21 cellular contexts compared by ENCODE assay signal in the genomic region with DNA sequence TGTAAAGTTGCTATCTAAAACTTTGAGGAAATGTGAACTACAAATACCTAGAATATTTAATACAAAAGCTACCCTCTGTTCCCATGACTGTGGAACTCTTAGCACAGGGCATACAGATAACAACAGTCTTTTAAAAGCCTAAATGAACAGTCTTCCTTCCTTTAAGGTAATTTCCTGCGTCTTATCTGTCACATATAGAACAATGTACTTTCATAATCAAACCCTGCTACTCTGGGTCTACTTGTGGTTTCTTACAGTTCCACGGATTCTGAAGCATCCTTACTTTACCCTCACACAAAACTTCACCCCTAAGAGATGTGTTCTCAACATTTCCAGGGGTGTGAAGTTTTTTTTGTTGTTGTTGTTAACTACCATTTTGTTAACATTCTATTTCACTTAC. TPM values are rescaled to one million over a fixed set of nuclear protein-coding genes. Genes with fewer than 3 reads are reported as not detected.
DNase-seq lines count a peak whose midpoint lies in the region; ATAC-seq and TF ChIP-seq lines count a peak whose summit lies in the region.
"Had no signal": no experiment of that assay in that cellular context is flagged by ENCODE, and none has a peak within 500 bp of the region (broad histone marks: within the 10 kb centered on the region; RNA-seq: fewer than 3 reads in every experiment).

No MANE protein-coding gene starts in this region.

- no peak for ATAC-seq in heart right ventricle
- no peak for ATAC-seq in Right ventricle myocardium superior (ENCODE audit: poor library complexity)
- no peak for ATAC-seq in WTC11
- no peak for ATAC-seq in activated T-cell treated with anti-CD3 and anti-CD28 coated beads, Interleukin-2, amount 50 U/mL, for 4 hours
- ATAC-seq: activated CD4-positive, CD25-positive, alpha-beta regulatory T cell treated with anti-CD3 and anti-CD28 coated beads, Interleukin-2, amount 50 U/mL, for 24 hours; natural killer cell; psoas muscle had no signal

- H3K9me3 ChIP-seq in heart right ventricle (no peaks in the 10 kb centered on the region), iPS-18a (ENCODE audit: control insufficient read depth, low read depth, low read length) (no peaks in the 10 kb centered on the region)
- H3K9me3 ChIP-seq: HAP-1, psoas muscle, tibial artery had no signal

- POLR2A ChIA-PET in WTC11 (lab: Charles Lee), result no interaction called here

- peak overlapping the region; percentile 41 for H3K4me3 Mint-ChIP-seq in WTC11
- H3K4me3 Mint-ChIP-seq in type B pancreatic cell, result peak overlapping the region; percentile 69
- no peak overlapping the region for H3K4me3 Mint-ChIP-seq in activated T-cell treated with anti-CD3 and anti-CD28 coated beads, Interleukin-2, amount 50 U/mL, for 4 hours
- H3K4me3 Mint-ChIP-seq: CD4-positive, CD25-positive, alpha-beta regulatory T cell; natural killer cell; T-helper 2 cell treated with Interferon-gamma antibody and Interleukin-4, amounts not matched to agents 5 μg/mL and 100 μg/mL, for 36 hours had no signal

- TF ChIP-seq CTCF in heart right ventricle (IDR thresholded peaks at IDR 0.05), result no peak
- no peak for TF ChIP-seq CTCF in WTC11 (IDR thresholded peaks at IDR 0.05)
- TF ChIP-seq CTCF in type B pancreatic cell (conservative IDR thresholded peaks at IDR 0.05), result no peak

- H3K4me1 Mint-ChIP-seq in WTC11, result peaks cover 47% of the 10 kb centered on the region
- peaks cover 25% of the 10 kb centered on the region for H3K4me1 Mint-ChIP-seq in type B pancreatic cell (ENCODE audit: unreplicated experiment)
- H3K4me1 Mint-ChIP-seq in activated T-cell treated with anti-CD3 and anti-CD28 coated beads, Interleukin-2, amount 50 U/mL, for 4 hours (ENCODE audit: low read depth), result peaks cover 9% of the 10 kb centered on the region

- CTCF ChIA-PET in WTC11 (lab: Charles Lee), result no interaction called here

- 14 to 18% methylated on average over 2 of the region's 2 CpGs for WGBS in heart right ventricle, 2 donors

- H3K27ac ChIP-seq in heart right ventricle (peak overlapping the region; percentile 6 to 94 (median 87)), iPS-18a (ENCODE audit: low read length) (peak overlapping the region; percentile 9)
- H3K27ac ChIP-seq: psoas muscle, tibial artery had no signal

- H3K36me3 ChIP-seq in heart right ventricle, result no peaks in the 10 kb centered on the region
- H3K36me3 ChIP-seq in iPS-18a (ENCODE audit: control insufficient read depth, low read depth, low read length), result no peaks in the 10 kb centered on the region
- H3K36me3 ChIP-seq: HAP-1, tibial artery had no signal

- H3K9me3 Mint-ChIP-seq in WTC11 (no peaks in the 10 kb centered on the region), type B pancreatic cell (no peaks in the 10 kb centered on the region)
- no peaks in the 10 kb centered on the region for H3K9me3 Mint-ChIP-seq in activated T-cell treated with anti-CD3 and anti-CD28 coated beads, Interleukin-2, amount 50 U/mL, for 4 hours
- H3K9me3 Mint-ChIP-seq: natural killer cell; T-helper 2 cell treated with Interferon-gamma antibody and Interleukin-4, amounts not matched to agents 5 μg/mL and 100 μg/mL, for 36 hours had no signal

- H3K36me3 Mint-ChIP-seq in WTC11 (0 out of 2 replicates have a peak, but pooled peaks cover 3% of the 10 kb centered on the region), type B pancreatic cell (peaks cover 21% of the 10 kb centered on the region)
- no peaks in the 10 kb centered on the region for H3K36me3 Mint-ChIP-seq in activated T-cell treated with anti-CD3 and anti-CD28 coated beads, Interleukin-2, amount 50 U/mL, for 4 hours (ENCODE audit: insufficient read depth)
- H3K36me3 Mint-ChIP-seq: CD4-positive, CD25-positive, alpha-beta regulatory T cell; natural killer cell had no signal

- H3K27ac Mint-ChIP-seq in WTC11, result peak overlapping the region; percentile 98
- H3K27ac Mint-ChIP-seq in type B pancreatic cell, result peak overlapping the region; percentile 89
- H3K27ac Mint-ChIP-seq: CD4-positive, CD25-positive, alpha-beta regulatory T cell; natural killer cell; T-helper 2 cell treated with Interferon-gamma antibody and Interleukin-4, amounts not matched to agents 5 μg/mL and 100 μg/mL, for 36 hours had no signal

- peaks cover 0 to 37% (median 23%) of the 10 kb centered on the region in 7 donors for H3K27me3 ChIP-seq in heart right ventricle
- peaks cover 13% of the 10 kb centered on the region for H3K27me3 ChIP-seq in iPS-18a (ENCODE audit: control insufficient read depth, insufficient read depth, low read length)

- H3K4me1 ChIP-seq in heart right ventricle (peaks cover 0 to 38% (median 16%) of the 10 kb centered on the region in 9 donors), iPS-18a (ENCODE audit: control insufficient read depth, low read depth, low read length) (peaks cover 30% of the 10 kb centered on the region)
- H3K4me1 ChIP-seq: psoas muscle had no signal

- H3K27me3 Mint-ChIP-seq in WTC11 (ENCODE audit: low read depth), result peaks cover 10% of the 10 kb centered on the region
- H3K27me3 Mint-ChIP-seq in type B pancreatic cell, result peaks cover 17% of the 10 kb centered on the region
- peaks cover 38% of the 10 kb centered on the region for H3K27me3 Mint-ChIP-seq in activated T-cell treated with anti-CD3 and anti-CD28 coated beads, Interleukin-2, amount 50 U/mL, for 4 hours (ENCODE audit: low read depth)

- DNase-seq in heart right ventricle (no peak), Right ventricle myocardium superior (no peak), WTC11 (ENCODE audit: low spot score) (no peak), type B pancreatic cell (ENCODE audit: extremely low spot score, unreplicated experiment) (no peak), COLO829 (ENCODE audit: low spot score) (no peak)
- no peak for DNase-seq in stimulated activated naive CD4-positive, alpha-beta T cell (lab: John Stamatoyannopoulos, UW)
- DNase-seq in activated T-cell treated with anti-CD3 and anti-CD28 coated beads, Interleukin-2, amount 50 U/mL, for 4 hours, result no peak
- DNase-seq: activated effector memory CD4-positive, alpha-beta T cell treated with Interleukin-2 at 50 U/mL for 16 hours; CD4-positive, CD25-positive, alpha-beta regulatory T cell; DMS79; natural killer cell; NCI-H1694; NCI-H446; psoas muscle; SHP77; stimulated activated CD4-positive, alpha-beta T cell treated with anti-CD3 and anti-CD28 coated beads, Interleukin-12 subunit alpha, Interleukin-12 subunit beta, amount 100 ng/mL, for 4 hours; tibial artery had no signal

- peak overlapping the region in 5 of 10 donors; percentile 60 to 92 (median 76) for H3K4me3 ChIP-seq in heart right ventricle
- no peak overlapping the region for H3K4me3 ChIP-seq in iPS-18a (ENCODE audit: low read length)
- H3K4me3 ChIP-seq: HAP-1, psoas muscle, tibial artery had no signal

- intact Hi-C loops in heart right ventricle (cut with DNase I), result loop anchor here in 4 of 10 donors (5.0 to 10.0 kb wide), 3 partner anchors 69 to 87 kb away; no protein-coding TSS in a partner anchor
- intact Hi-C loops in Right ventricle myocardium superior (cut with DNase I), result no loop called here

- peak overlapping the region; percentile 11 for H3K9ac ChIP-seq in iPS-18a (ENCODE audit: low read length)

TF ChIP-seq in WTC11, 78 proteins besides CTCF, POLR2A, EP300 and RAD21 (continues in another document):
- TF ChIP-seq ZNF121 (CRISPR knock-in tag; IDR thresholded peaks at IDR 0.05) (no peak), NR1H2 (CRISPR knock-in tag; IDR thresholded peaks at IDR 0.05) (no peak), GTF2I (CRISPR knock-in tag; conservative IDR thresholded peaks at IDR 0.05) (no peak)
- TF ChIP-seq, protein P1, sequence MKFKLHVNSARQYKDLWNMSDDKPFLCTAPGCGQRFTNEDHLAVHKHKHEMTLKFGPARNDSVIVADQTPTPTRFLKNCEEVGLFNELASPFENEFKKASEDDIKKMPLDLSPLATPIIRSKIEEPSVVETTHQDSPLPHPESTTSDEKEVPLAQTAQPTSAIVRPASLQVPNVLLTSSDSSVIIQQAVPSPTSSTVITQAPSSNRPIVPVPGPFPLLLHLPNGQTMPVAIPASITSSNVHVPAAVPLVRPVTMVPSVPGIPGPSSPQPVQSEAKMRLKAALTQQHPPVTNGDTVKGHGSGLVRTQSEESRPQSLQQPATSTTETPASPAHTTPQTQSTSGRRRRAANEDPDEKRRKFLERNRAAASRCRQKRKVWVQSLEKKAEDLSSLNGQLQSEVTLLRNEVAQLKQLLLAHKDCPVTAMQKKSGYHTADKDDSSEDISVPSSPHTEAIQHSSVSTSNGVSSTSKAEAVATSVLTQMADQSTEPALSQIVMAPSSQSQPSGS (CRISPR knock-in tag; IDR thresholded peaks at IDR 0.05; ENCODE audit: borderline replicate concordance, low read depth), result no peak
- TF ChIP-seq, protein P2, sequence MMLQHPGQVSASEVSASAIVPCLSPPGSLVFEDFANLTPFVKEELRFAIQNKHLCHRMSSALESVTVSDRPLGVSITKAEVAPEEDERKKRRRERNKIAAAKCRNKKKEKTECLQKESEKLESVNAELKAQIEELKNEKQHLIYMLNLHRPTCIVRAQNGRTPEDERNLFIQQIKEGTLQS (CRISPR knock-in tag; conservative IDR thresholded peaks at IDR 0.05), result no peak
- TF ChIP-seq, protein P3, sequence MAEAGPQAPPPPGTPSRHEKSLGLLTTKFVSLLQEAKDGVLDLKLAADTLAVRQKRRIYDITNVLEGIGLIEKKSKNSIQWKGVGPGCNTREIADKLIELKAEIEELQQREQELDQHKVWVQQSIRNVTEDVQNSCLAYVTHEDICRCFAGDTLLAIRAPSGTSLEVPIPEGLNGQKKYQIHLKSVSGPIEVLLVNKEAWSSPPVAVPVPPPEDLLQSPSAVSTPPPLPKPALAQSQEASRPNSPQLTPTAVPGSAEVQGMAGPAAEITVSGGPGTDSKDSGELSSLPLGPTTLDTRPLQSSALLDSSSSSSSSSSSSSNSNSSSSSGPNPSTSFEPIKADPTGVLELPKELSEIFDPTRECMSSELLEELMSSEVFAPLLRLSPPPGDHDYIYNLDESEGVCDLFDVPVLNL (CRISPR knock-in tag; IDR thresholded peaks at IDR 0.05; ENCODE audit: borderline replicate concordance, low read depth), result no peak

RNA-seq across cellular contexts. Expression of a gene that starts 5.1 kb away (rescaled TPM):
- total RNA-seq in heart right ventricle, result 100 to 1,000 TPM; 280 to 639 (median 425) TPM
- polyA plus RNA-seq in heart right ventricle, result 100 to 1,000 TPM in 1 of 2 donors, 10 to 100 TPM in 1; 92.3 to 137 TPM
- total RNA-seq in Right ventricle myocardium superior, result 400 TPM
- 21.7 to 22.0 TPM (median 21.9 TPM) in 3 replicates for total RNA-seq in WTC11 (2021)
- total RNA-seq in type B pancreatic cell (ENCODE audit: low replicate concordance), result 29.5 and 116 TPM in 2 replicates
- total RNA-seq in activated T-cell treated with anti-CD3 and anti-CD28 coated beads, Interleukin-2, amount 50 U/mL, for 4 hours, result under 1 TPM; 0.16 to 0.24 (median 0.18) TPM

Comparison
In these comparisons a context has a peak if more than half of its experiments do, and no peak if none do; other contexts are left out.
1. RNA of a gene that starts 5.1 kb away (total RNA-seq): 280 to 639 TPM in heart right ventricle, 400 TPM in Right ventricle myocardium superior (single experiment), 29.5 to 116 TPM in type B pancreatic cell and 21.7 to 22.0 TPM in WTC11; 0.16 to 0.24 TPM in activated T-cell treated with anti-CD3 and anti-CD28 coated beads, Interleukin-2, amount 50 U/mL, for 4 hours; every median in the first group is over 10 times any median in the second.